In the genomic region with DNA sequence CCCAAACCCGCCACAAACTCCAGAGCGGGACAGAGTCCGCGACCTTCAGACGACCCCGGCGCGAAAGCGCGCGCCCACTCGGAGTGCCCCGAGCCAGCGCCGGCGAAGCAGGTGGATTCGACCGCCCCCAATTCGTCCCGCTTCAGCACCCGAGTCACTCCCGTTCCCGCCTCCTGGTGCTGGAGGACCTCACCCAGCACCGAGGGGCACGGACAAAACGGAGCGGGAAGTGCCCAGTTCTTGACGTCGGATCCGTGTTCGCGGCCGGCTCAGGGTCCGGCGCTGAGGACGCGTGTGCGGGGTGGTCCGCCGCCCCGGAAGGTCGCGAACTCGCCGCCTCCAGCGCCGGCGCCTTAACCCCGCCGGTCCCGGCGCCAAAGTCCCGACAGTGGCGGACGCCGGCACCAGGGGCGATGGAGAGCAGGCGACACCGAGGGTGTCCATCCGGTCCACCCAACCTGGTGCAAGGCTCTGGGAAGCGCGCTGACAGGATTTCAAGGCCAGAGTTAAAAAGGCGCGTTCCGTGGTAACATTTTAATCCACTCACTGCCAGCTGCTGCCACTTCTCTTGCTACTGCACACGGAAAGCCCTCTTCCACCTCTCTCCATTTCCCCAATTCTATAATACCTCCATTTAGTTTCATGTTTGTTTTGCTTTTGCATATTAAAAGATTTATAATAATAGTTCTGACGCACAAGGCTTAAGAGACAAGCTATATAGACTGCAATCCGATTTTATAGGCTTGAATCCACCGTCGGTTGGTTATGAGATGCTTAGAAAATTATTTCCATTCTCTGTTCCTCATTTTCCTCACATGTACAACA, we compare ENCODE assay signal across 9 cellular contexts.
DNase-seq lines count a peak whose midpoint lies in the region; ATAC-seq and TF ChIP-seq lines count a peak whose summit lies in the region.
"Had no signal": no experiment of that assay in that cellular context is flagged by ENCODE, and none has a peak within 500 bp of the region (broad histone marks: within the 10 kb centered on the region; RNA-seq: fewer than 3 reads in every experiment).

No MANE protein-coding gene starts in this region.

- H3K4me2 ChIP-seq in Karpas-422 (ENCODE audit: low read depth, low read length, poor library complexity, severe bottlenecking), result no peak overlapping the region

- H3K4me3 ChIP-seq in AG09309 (ENCODE audit: control insufficient read depth, low read depth, low read length), result peak overlapping the region; percentile 42
- H3K4me3 ChIP-seq in cardiac fibroblast (replicated peaks in 1 of 2; ENCODE audit: low read depth in 2 of 2, low read length in 2 of 2), result peak overlapping the region; percentile 44 to 47
- peak overlapping the region; percentile 9 for H3K4me3 ChIP-seq in lower leg skin (ENCODE audit: low read depth, poor library complexity, severe bottlenecking)
- no peak overlapping the region for H3K4me3 ChIP-seq in Karpas-422 (ENCODE audit: low read length)

- no peaks in the 10 kb centered on the region for H3K4me1 ChIP-seq in Karpas-422 (ENCODE audit: low read length)

- no peaks in the 10 kb centered on the region for H4K20me1 ChIP-seq in Karpas-422 (ENCODE audit: insufficient read depth, low read depth, low read length)

- intact Hi-C loops in lower leg skin (cut with DNase I; ENCODE audit: low total_unique reads), result no loop called here

- DNase-seq in AG09309 (ENCODE audit: low read depth) (no peak), MV-4-11 (lab: John Stamatoyannopoulos, UW) (peak; percentile 9), cardiac fibroblast (ENCODE audit: low read depth in 2 of 2) (peak; percentile 20 to 33), lower leg skin (ENCODE audit: low spot score in 2 of 2) (no peak), Karpas-422 (no peak), SHP77 (lab: John Stamatoyannopoulos, UW) (no peak)
- DNase-seq in stimulated activated CD8-positive, alpha-beta memory T cell treated with anti-CD3 and anti-CD28 coated beads, Interleukin-7, amount 100 ng/mL, for 24 hours (ENCODE audit: low read depth), result peak; percentile 3

- no peak overlapping the region for H3K9ac ChIP-seq in Karpas-422 (ENCODE audit: low read length)

- peaks cover 12% of the 10 kb centered on the region for H3K9me3 ChIP-seq in Karpas-422 (ENCODE audit: low read length)

- no peak overlapping the region for H2AFZ ChIP-seq in Karpas-422 (ENCODE audit: low read length)

- TF ChIP-seq POLR2A in lower leg skin (IDR thresholded peaks at IDR 0.05), result no peak

- H3K9me2 ChIP-seq in Karpas-422 (replicated peaks; ENCODE audit: insufficient read depth, low read length), result no peaks in the 10 kb centered on the region

- WGBS in lower leg skin, 2 donors, result 5 to 11% methylated on average over 35 to 61 of the region's 70 CpGs

- peak; percentile 97 for ATAC-seq in GM19438 (IDR thresholded peaks at IDR 0.05; ENCODE audit: low read depth, unreplicated experiment)

- H3K79me2 ChIP-seq in Karpas-422 (ENCODE audit: low read length), result no peaks in the 10 kb centered on the region

- no peak overlapping the region for H3K27ac ChIP-seq in Karpas-422 (ENCODE audit: low read length)
- H3K27ac ChIP-seq: epithelial cell of prostate had no signal

- no peaks in the 10 kb centered on the region for H3K27me3 ChIP-seq in Karpas-422 (ENCODE audit: low read length)

- TF ChIP-seq CTCF in AG09309 (IDR thresholded peaks at IDR 0.05; ENCODE audit: control insufficient read depth, insufficient read depth, low read depth, low read length, missing control alignments), result peak; percentile 52
- TF ChIP-seq CTCF in cardiac fibroblast (IDR thresholded peaks at IDR 0.05; ENCODE audit: low read depth, low read length), result peak; percentile 47
- no peak for TF ChIP-seq CTCF in lower leg skin (IDR thresholded peaks at IDR 0.05)

- no peaks in the 10 kb centered on the region for H3K36me3 ChIP-seq in Karpas-422 (ENCODE audit: insufficient read depth, low read length)

Comparison
In these comparisons a context has a peak if more than half of its experiments do, and no peak if none do; other contexts are left out.
1. DNase-seq: peak in MV-4-11 (single experiment), cardiac fibroblast (2 of 2) and stimulated activated CD8-positive, alpha-beta memory T cell treated with anti-CD3 and anti-CD28 coated beads, Interleukin-7, amount 100 ng/mL, for 24 hours (single experiment); none in AG09309 (single experiment), lower leg skin (0 of 2), Karpas-422 (single experiment) and SHP77 (0 of 2).
2. CTCF ChIP-seq: peak in AG09309 (single experiment) and cardiac fibroblast (single experiment); none in lower leg skin (0 of 3).